In the genomic region with DNA sequence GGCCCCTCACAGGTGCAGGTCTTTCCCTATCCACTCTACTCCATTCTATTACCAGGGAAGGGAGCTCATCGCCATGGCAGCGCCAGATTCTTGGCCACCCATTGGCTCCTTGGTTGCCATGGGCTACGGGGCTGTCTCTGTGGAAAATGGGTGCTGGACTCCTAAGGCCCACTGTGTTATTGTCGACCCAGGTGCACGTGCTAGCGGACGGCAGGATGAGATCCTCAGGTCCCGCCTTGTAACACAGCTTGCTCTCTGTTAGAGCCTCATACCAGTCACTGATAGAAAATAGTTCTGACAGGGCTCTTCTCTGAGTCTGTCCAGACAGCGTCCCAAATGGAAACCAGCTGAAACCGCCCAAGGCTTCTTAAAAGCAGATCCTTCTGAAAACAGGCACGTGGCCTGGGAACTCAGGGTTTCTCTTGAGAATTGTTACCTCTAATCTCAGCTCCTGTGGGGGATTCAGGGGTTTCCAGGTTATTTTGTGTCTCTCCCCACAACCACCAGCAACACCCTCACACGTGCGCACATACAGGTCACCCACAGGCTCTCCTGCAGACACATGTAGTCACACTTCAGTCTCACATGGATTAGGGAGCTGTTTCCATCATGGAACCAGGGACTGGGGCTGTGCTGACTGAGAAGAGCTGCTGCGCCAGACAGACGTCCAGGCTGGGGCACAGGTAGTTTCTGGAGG, we compare ENCODE assay signal across 1 cellular context.
TF ChIP-seq lines count a peak whose summit lies in the region.

No MANE protein-coding gene starts in this region.

TF ChIP-seq in A549, 52 proteins besides CTCF, POLR2A, EP300 and RAD21 (continued from another document):
- TF ChIP-seq, protein P1, sequence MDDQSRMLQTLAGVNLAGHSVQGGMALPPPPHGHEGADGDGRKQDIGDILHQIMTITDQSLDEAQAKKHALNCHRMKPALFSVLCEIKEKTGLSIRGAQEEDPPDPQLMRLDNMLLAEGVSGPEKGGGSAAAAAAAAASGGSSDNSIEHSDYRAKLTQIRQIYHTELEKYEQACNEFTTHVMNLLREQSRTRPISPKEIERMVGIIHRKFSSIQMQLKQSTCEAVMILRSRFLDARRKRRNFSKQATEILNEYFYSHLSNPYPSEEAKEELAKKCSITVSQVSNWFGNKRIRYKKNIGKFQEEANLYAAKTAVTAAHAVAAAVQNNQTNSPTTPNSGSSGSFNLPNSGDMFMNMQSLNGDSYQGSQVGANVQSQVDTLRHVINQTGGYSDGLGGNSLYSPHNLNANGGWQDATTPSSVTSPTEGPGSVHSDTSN (IDR thresholded peaks at IDR 0.05), result no peak
- TF ChIP-seq CEBPB (IDR thresholded peaks at IDR 0.05) (no peak), FOSB (CRISPR knock-in tag; IDR thresholded peaks at IDR 0.05) (no peak), MYC (IDR thresholded peaks at IDR 0.05; ENCODE audit: borderline replicate concordance, low read length) (no peak), HDAC2 (IDR thresholded peaks at IDR 0.05) (no peak), PHF8 (IDR thresholded peaks at IDR 0.05; ENCODE audit: borderline replicate concordance, low read depth) (no peak), BHLHE40 (IDR thresholded peaks at IDR 0.05; ENCODE audit: low read depth, low read length) (no peak)
